40 cellular contexts compared by ENCODE assay signal in the genomic region with DNA sequence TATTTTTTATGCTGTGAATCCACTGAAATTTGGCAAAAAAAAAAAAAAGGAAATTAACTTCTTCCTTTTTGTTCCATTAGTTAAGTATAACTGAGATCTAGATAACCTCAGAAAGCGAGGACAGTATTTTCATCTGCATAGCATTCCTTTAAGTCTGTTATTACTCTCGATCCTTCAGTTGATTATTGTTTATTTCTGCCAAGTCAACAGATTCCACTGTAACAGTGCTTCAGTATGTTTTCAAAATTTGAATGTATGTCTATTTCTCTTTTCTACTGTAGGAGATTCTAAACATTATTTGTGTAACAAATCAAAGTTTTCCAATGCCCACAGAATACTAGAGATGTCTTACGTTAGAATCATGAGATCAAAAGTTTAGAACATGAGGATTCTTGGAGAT.
"Had no signal": no experiment of that assay in that cellular context is flagged by ENCODE, and none has a peak within 500 bp of the region (broad histone marks: within the 10 kb centered on the region; RNA-seq: fewer than 3 reads in every experiment).

No MANE protein-coding gene starts in this region.

- H3K27me3 ChIP-seq: adrenal gland, ascending aorta, body of pancreas, brain microvascular endothelial cell, breast epithelium, cardiac muscle cell had no signal

- H3K9me3 Mint-ChIP-seq: activated naive CD4-positive, alpha-beta T cell treated with anti-CD3 and anti-CD28 coated beads for 36 hours; activated naive CD4-positive, alpha-beta T cell treated with anti-CD3 and anti-CD28 coated beads, Interleukin-2, amount 10 ng/mL, durations not matched to agents 7 days and 5 days; activated naive CD4-positive, alpha-beta T cell treated with anti-CD3 and anti-CD28 coated beads, Interleukin-2, amount 50 U/mL, for 24 hours; activated naive CD4-positive, alpha-beta T cell treated with anti-CD3 and anti-CD28 coated beads, Interleukin-2, amount 50 U/mL, for 72 hours; activated naive CD8-positive, alpha-beta T cell treated with anti-CD3 and anti-CD28 coated beads for 36 hours; activated naive CD8-positive, alpha-beta T cell treated with anti-CD3 and anti-CD28 coated beads, Interleukin-2, amount 10 ng/mL, durations not matched to agents 7 days and 5 days; activated naive CD8-positive, alpha-beta T cell treated with anti-CD3 and anti-CD28 coated beads, Interleukin-2, amount 50 U/mL, for 24 hours; activated T-cell treated with anti-CD3 and anti-CD28 coated beads, Interleukin-2, amount 50 U/mL, for 24 hours; activated T-cell treated with anti-CD3 and anti-CD28 coated beads, Interleukin-2, amount 50 U/mL, for 4 hours; activated T-helper 1 cell treated with anti-CD3 and anti-CD28 coated beads, Interleukin-12 subunit alpha, Interleukin-12 subunit beta, Interleukin-2, Interleukin-4 antibody, amounts not matched to agents 30 ng/mL and 10 ng/mL and 1 ng/mL, durations not matched to agents 14 hours and 24 hours and 36 hours; activated T-helper 17 cell treated with anti-CD3 and anti-CD28 coated beads, Interleukin-2, amount 50 U/mL, for 72 hours; activated T-helper 2 cell treated with anti-CD3 and anti-CD28 coated beads, Interferon-gamma antibody, Interleukin-2, Interleukin-4, amounts not matched to agents 10 μg/mL and 5 μg/mL and 100 μg/mL, durations not matched to agents 14 hours and 24 hours and 36 hours; brain; central memory CD8-positive, alpha-beta T cell had no signal

- H3K4me3 ChIP-seq: adrenal gland, ascending aorta, body of pancreas, breast epithelium, cardiac muscle cell had no signal

- DNase-seq: activated effector memory CD4-positive, alpha-beta T cell treated with anti-CD3 and anti-CD28 coated beads, Interleukin-2, amount 50 U/mL, for 16 hours; activated effector memory CD4-positive, alpha-beta T cell treated with Interleukin-2 at 50 U/mL for 16 hours; activated gamma-delta T cell; activated gamma-delta T cell treated with Interleukin-2 at 50 U/mL for 16 hours; activated naive CD4-positive, alpha-beta T cell; activated naive CD4-positive, alpha-beta T cell treated with anti-CD3 and anti-CD28 coated beads for 36 hours; activated naive CD4-positive, alpha-beta T cell treated with anti-CD3 and anti-CD28 coated beads, Interleukin-2, amount 10 ng/mL, durations not matched to agents 7 days and 5 days; activated naive CD4-positive, alpha-beta T cell treated with anti-CD3 and anti-CD28 coated beads, Interleukin-2, amount 50 U/mL, for 16 hours; activated naive CD4-positive, alpha-beta T cell treated with Interleukin-2 at 50 U/mL for 16 hours; activated naive CD8-positive, alpha-beta T cell treated with anti-CD3 and anti-CD28 coated beads for 36 hours; activated naive CD8-positive, alpha-beta T cell treated with anti-CD3 and anti-CD28 coated beads, Interleukin-2, amount 10 ng/mL, durations not matched to agents 7 days and 5 days; activated naive CD8-positive, alpha-beta T cell treated with anti-CD3 and anti-CD28 coated beads, Interleukin-2, amount 50 U/mL, for 24 hours; activated T-cell treated with anti-CD3 and anti-CD28 coated beads, Interleukin-2, amount 50 U/mL, for 1 hour; activated T-cell treated with anti-CD3 and anti-CD28 coated beads, Interleukin-2, amount 50 U/mL, for 24 hours; activated T-cell treated with anti-CD3 and anti-CD28 coated beads, Interleukin-2, amount 50 U/mL, for 4 hours; activated T-cell treated with anti-CD3 and anti-CD28 coated beads, Interleukin-2, amount 50 U/mL, for 48 hours; activated T-cell treated with anti-CD3 and anti-CD28 coated beads, Interleukin-2, amount 50 U/mL, for 72 hours; adrenal gland; amniotic stem cell; amygdala; anterior cingulate cortex; aorta; body of pancreas; brain microvascular endothelial cell; caudate nucleus; central memory CD4-positive, alpha-beta T cell; cerebellar nuclear complex had no signal

- H3K4me3 Mint-ChIP-seq: activated naive CD4-positive, alpha-beta T cell treated with anti-CD3 and anti-CD28 coated beads for 36 hours; activated naive CD4-positive, alpha-beta T cell treated with anti-CD3 and anti-CD28 coated beads, Interleukin-2, amount 10 ng/mL, durations not matched to agents 7 days and 5 days; activated naive CD4-positive, alpha-beta T cell treated with anti-CD3 and anti-CD28 coated beads, Interleukin-2, amount 50 U/mL, for 24 hours; activated naive CD8-positive, alpha-beta T cell; activated naive CD8-positive, alpha-beta T cell treated with anti-CD3 and anti-CD28 coated beads for 36 hours; activated naive CD8-positive, alpha-beta T cell treated with anti-CD3 and anti-CD28 coated beads, Interleukin-2, amount 10 ng/mL, durations not matched to agents 7 days and 5 days; activated naive CD8-positive, alpha-beta T cell treated with anti-CD3 and anti-CD28 coated beads, Interleukin-2, amount 50 U/mL, for 24 hours; activated T-cell treated with anti-CD3 and anti-CD28 coated beads, Interleukin-2, amount 50 U/mL, for 24 hours; activated T-cell treated with anti-CD3 and anti-CD28 coated beads, Interleukin-2, amount 50 U/mL, for 4 hours; activated T-cell treated with anti-CD3 and anti-CD28 coated beads, Interleukin-2, amount 50 U/mL, for 72 hours; activated T-helper 1 cell treated with anti-CD3 and anti-CD28 coated beads, Interleukin-12 subunit alpha, Interleukin-12 subunit beta, Interleukin-2, Interleukin-4 antibody, amounts not matched to agents 30 ng/mL and 10 ng/mL and 1 ng/mL, durations not matched to agents 14 hours and 24 hours and 36 hours; activated T-helper 17 cell treated with anti-CD3 and anti-CD28 coated beads, Interleukin-2, amount 50 U/mL, for 72 hours; brain; central memory CD8-positive, alpha-beta T cell had no signal

- H3K27me3 Mint-ChIP-seq: activated naive CD4-positive, alpha-beta T cell treated with anti-CD3 and anti-CD28 coated beads, Interleukin-2, amount 10 ng/mL, durations not matched to agents 7 days and 5 days; activated naive CD4-positive, alpha-beta T cell treated with anti-CD3 and anti-CD28 coated beads, Interleukin-2, amount 50 U/mL, for 24 hours; activated naive CD8-positive, alpha-beta T cell; activated naive CD8-positive, alpha-beta T cell treated with anti-CD3 and anti-CD28 coated beads for 36 hours; activated naive CD8-positive, alpha-beta T cell treated with anti-CD3 and anti-CD28 coated beads, Interleukin-2, amount 10 ng/mL, durations not matched to agents 7 days and 5 days; activated naive CD8-positive, alpha-beta T cell treated with anti-CD3 and anti-CD28 coated beads, Interleukin-2, amount 50 U/mL, for 24 hours; activated T-cell treated with anti-CD3 and anti-CD28 coated beads, Interleukin-2, amount 50 U/mL, for 24 hours; activated T-helper 17 cell treated with anti-CD3 and anti-CD28 coated beads, Interleukin-2, amount 50 U/mL, for 72 hours; central memory CD8-positive, alpha-beta T cell had no signal

- ATAC-seq: activated naive CD4-positive, alpha-beta T cell treated with anti-CD3 and anti-CD28 coated beads, Interleukin-2, amount 50 U/mL, for 72 hours; activated naive CD8-positive, alpha-beta T cell treated with anti-CD3 and anti-CD28 coated beads, Interleukin-2, amount 50 U/mL, for 24 hours; activated T-cell treated with anti-CD3 and anti-CD28 coated beads, Interleukin-2, amount 50 U/mL, for 4 hours; activated T-cell treated with anti-CD3 and anti-CD28 coated beads, Interleukin-2, amount 50 U/mL, for 72 hours; activated T-helper 17 cell treated with anti-CD3 and anti-CD28 coated beads, Interleukin-2, amount 50 U/mL, for 72 hours; body of pancreas had no signal

- H3K27ac Mint-ChIP-seq: activated naive CD4-positive, alpha-beta T cell treated with anti-CD3 and anti-CD28 coated beads for 36 hours; activated naive CD4-positive, alpha-beta T cell treated with anti-CD3 and anti-CD28 coated beads, Interleukin-2, amount 10 ng/mL, durations not matched to agents 7 days and 5 days; activated naive CD4-positive, alpha-beta T cell treated with anti-CD3 and anti-CD28 coated beads, Interleukin-2, amount 50 U/mL, for 24 hours; activated naive CD4-positive, alpha-beta T cell treated with anti-CD3 and anti-CD28 coated beads, Interleukin-2, amount 50 U/mL, for 72 hours; activated naive CD8-positive, alpha-beta T cell; activated naive CD8-positive, alpha-beta T cell treated with anti-CD3 and anti-CD28 coated beads for 36 hours; activated naive CD8-positive, alpha-beta T cell treated with anti-CD3 and anti-CD28 coated beads, Interleukin-2, amount 10 ng/mL, durations not matched to agents 7 days and 5 days; activated naive CD8-positive, alpha-beta T cell treated with anti-CD3 and anti-CD28 coated beads, Interleukin-2, amount 50 U/mL, for 24 hours; activated T-cell treated with anti-CD3 and anti-CD28 coated beads, Interleukin-2, amount 50 U/mL, for 24 hours; activated T-cell treated with anti-CD3 and anti-CD28 coated beads, Interleukin-2, amount 50 U/mL, for 72 hours; activated T-helper 1 cell treated with anti-CD3 and anti-CD28 coated beads, Interleukin-12 subunit alpha, Interleukin-12 subunit beta, Interleukin-2, Interleukin-4 antibody, amounts not matched to agents 30 ng/mL and 10 ng/mL and 1 ng/mL, durations not matched to agents 14 hours and 24 hours and 36 hours; activated T-helper 17 cell treated with anti-CD3 and anti-CD28 coated beads, Interleukin-2, amount 50 U/mL, for 72 hours; activated T-helper 2 cell treated with anti-CD3 and anti-CD28 coated beads, Interferon-gamma antibody, Interleukin-2, Interleukin-4, amounts not matched to agents 10 μg/mL and 5 μg/mL and 100 μg/mL, durations not matched to agents 14 hours and 24 hours and 36 hours; brain had no signal

- H3K9me3 ChIP-seq: adrenal gland, ascending aorta, body of pancreas, breast epithelium had no signal

- H3K36me3 ChIP-seq: adrenal gland, ascending aorta, brain microvascular endothelial cell, breast epithelium, cardiac muscle cell had no signal

- H3K4me1 ChIP-seq: adrenal gland, ascending aorta, body of pancreas, breast epithelium had no signal

- H3K27ac ChIP-seq: adrenal gland, ascending aorta, body of pancreas, brain microvascular endothelial cell, breast epithelium, cardiac muscle cell had no signal

- H3K36me3 Mint-ChIP-seq: activated naive CD4-positive, alpha-beta T cell treated with anti-CD3 and anti-CD28 coated beads, Interleukin-2, amount 10 ng/mL, durations not matched to agents 7 days and 5 days; activated naive CD4-positive, alpha-beta T cell treated with anti-CD3 and anti-CD28 coated beads, Interleukin-2, amount 50 U/mL, for 24 hours; activated naive CD4-positive, alpha-beta T cell treated with anti-CD3 and anti-CD28 coated beads, Interleukin-2, amount 50 U/mL, for 72 hours; activated naive CD8-positive, alpha-beta T cell; activated naive CD8-positive, alpha-beta T cell treated with anti-CD3 and anti-CD28 coated beads for 36 hours; activated naive CD8-positive, alpha-beta T cell treated with anti-CD3 and anti-CD28 coated beads, Interleukin-2, amount 10 ng/mL, durations not matched to agents 7 days and 5 days; brain had no signal

- FAIRE-seq: astrocyte, bronchial epithelial cell had no signal

- H3K4me1 Mint-ChIP-seq: activated naive CD4-positive, alpha-beta T cell treated with anti-CD3 and anti-CD28 coated beads, Interleukin-2, amount 10 ng/mL, durations not matched to agents 7 days and 5 days; activated naive CD4-positive, alpha-beta T cell treated with anti-CD3 and anti-CD28 coated beads, Interleukin-2, amount 50 U/mL, for 24 hours; activated naive CD8-positive, alpha-beta T cell treated with anti-CD3 and anti-CD28 coated beads for 36 hours; activated naive CD8-positive, alpha-beta T cell treated with anti-CD3 and anti-CD28 coated beads, Interleukin-2, amount 10 ng/mL, durations not matched to agents 7 days and 5 days; activated naive CD8-positive, alpha-beta T cell treated with anti-CD3 and anti-CD28 coated beads, Interleukin-2, amount 50 U/mL, for 24 hours; activated T-helper 17 cell treated with anti-CD3 and anti-CD28 coated beads, Interleukin-2, amount 50 U/mL, for 72 hours; central memory CD8-positive, alpha-beta T cell had no signal
